19 cellular contexts compared by ENCODE assay signal in the genomic region with DNA sequence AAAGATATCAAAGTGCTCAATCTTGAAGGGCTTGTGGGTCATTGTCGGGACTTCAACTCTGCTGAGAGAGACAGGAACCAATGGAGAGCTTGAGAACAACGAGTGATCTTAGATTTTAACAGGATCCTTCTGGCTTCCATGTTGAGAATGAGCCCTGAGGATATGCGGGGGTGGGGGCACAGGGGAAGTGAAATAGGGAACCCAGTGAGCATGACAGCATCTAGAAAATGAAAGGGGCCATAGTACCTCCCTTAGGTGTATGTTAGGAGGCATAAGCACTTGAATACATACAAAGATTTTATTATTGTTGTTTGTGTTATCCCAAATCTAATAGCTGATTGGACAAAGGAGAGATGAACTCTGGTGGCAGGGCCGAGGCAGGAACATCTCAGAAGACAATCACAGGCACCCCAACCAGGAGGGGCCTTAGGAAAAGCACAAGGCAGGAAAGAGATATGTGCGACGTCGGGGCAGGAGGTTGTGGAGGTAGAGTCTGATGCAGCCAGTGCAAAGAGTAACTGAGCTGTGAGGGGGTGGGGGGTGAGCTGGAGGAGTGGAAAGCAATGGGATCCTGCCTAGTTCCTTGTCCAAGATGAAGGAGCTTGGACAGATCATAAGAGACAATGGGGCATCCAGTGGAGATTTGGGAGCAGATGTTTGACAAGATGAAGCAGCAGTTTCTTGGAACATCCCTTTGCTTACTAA. TPM values are rescaled to one million over a fixed set of nuclear protein-coding genes. Genes with fewer than 3 reads are reported as not detected.
"Had no signal": no experiment of that assay in that cellular context is flagged by ENCODE, and none has a peak within 500 bp of the region (broad histone marks: within the 10 kb centered on the region; RNA-seq: fewer than 3 reads in every experiment).

No MANE protein-coding gene starts in this region.

- ATAC-seq: activated CD4-positive, alpha-beta T cell treated with anti-CD3 and anti-CD28 coated beads for 36 hours had no signal

- H3K4me3 ChIP-seq: breast epithelium, dorsolateral prefrontal cortex, esophagus squamous epithelium, sigmoid colon, upper lobe of left lung had no signal

- H3K4me3 Mint-ChIP-seq: activated CD4-positive, alpha-beta memory T cell treated with anti-CD3 and anti-CD28 coated beads, Interleukin-2, amount 10 ng/mL, durations not matched to agents 7 days and 5 days; activated CD4-positive, alpha-beta T cell treated with anti-CD3 and anti-CD28 coated beads for 36 hours; nephron; stimulated activated naive CD8-positive, alpha-beta T cell treated with anti-CD3 and anti-CD28 coated beads, Interleukin-15, Interleukin-2, amounts not matched to agents 100 ng/mL and 50 ng/mL, for 24 hours had no signal

- H3K27me3 ChIP-seq: breast epithelium, sigmoid colon, upper lobe of left lung had no signal

- DNase-seq: activated CD4-positive, alpha-beta memory T cell treated with anti-CD3 and anti-CD28 coated beads, Interleukin-2, amount 10 ng/mL, durations not matched to agents 7 days and 5 days; activated CD4-positive, alpha-beta T cell treated with anti-CD3 and anti-CD28 coated beads for 36 hours; activated CD8-positive, alpha-beta memory T cell treated with anti-CD3 and anti-CD28 coated beads, Interleukin-2, amount 50 U/mL, for 4 hours; aorta; dorsolateral prefrontal cortex; esophagus squamous epithelium; foreskin fibroblast; occipital lobe; sigmoid colon; upper lobe of left lung had no signal

- H3K36me3 ChIP-seq: breast epithelium, esophagus squamous epithelium, sigmoid colon, upper lobe of left lung had no signal

- FAIRE-seq: islet of Langerhans had no signal

- H3K4me1 Mint-ChIP-seq: nephron had no signal

- H3K27ac Mint-ChIP-seq: activated CD4-positive, alpha-beta memory T cell treated with anti-CD3 and anti-CD28 coated beads, Interleukin-2, amount 10 ng/mL, durations not matched to agents 7 days and 5 days; activated CD4-positive, alpha-beta T cell treated with anti-CD3 and anti-CD28 coated beads for 36 hours; nephron; stimulated activated naive CD8-positive, alpha-beta T cell treated with anti-CD3 and anti-CD28 coated beads, Interleukin-15, Interleukin-2, amounts not matched to agents 100 ng/mL and 50 ng/mL, for 24 hours had no signal

- H3K27me3 Mint-ChIP-seq: activated CD4-positive, alpha-beta T cell treated with anti-CD3 and anti-CD28 coated beads for 36 hours had no signal

RNA-seq across cellular contexts. Expression of gene TGM6, which starts 10.4 kb away (rescaled TPM):
- total RNA-seq: activated CD4-positive, alpha-beta memory T cell treated with anti-CD3 and anti-CD28 coated beads, Interleukin-2, amount 10 ng/mL, durations not matched to agents 7 days and 5 days; activated CD4-positive, alpha-beta T cell treated with anti-CD3 and anti-CD28 coated beads for 36 hours; aorta; breast epithelium; chondrocyte; esophagus squamous epithelium; lung microvascular endothelial cell; mucosa of gallbladder; occipital lobe; pulmonary artery endothelial cell; sigmoid colon; temporal lobe; upper lobe of left lung had no signal
